ENCODE assay signal across 10 cellular contexts in the genomic region with DNA sequence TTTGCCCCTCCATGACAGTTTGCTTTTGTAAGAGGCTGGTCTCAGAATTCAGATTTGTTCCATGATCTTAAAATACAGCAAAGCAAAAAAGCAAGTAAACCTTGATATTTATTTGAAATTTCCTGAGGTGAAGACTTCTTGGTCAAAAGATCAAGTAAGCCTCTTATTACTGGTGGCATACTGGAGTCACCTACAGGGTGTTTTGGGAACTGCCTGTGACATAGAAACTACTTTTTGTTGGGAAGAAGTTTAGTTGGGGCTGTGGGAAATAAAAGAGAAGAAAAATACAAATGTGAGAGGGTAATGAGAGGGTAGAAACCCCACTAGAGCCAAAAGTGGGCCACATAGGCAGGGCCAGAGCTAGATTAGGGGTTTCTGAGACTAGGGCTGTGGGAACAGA.
A peak's percentile ranks its signal among the peaks of the same experiment; 100 is the strongest.
DNase-seq lines count a peak whose midpoint lies in the region; ATAC-seq and TF ChIP-seq lines count a peak whose summit lies in the region.
"Had no signal": no experiment of that assay in that cellular context is flagged by ENCODE, and none has a peak within 500 bp of the region (broad histone marks: within the 10 kb centered on the region; RNA-seq: fewer than 3 reads in every experiment).

No MANE protein-coding gene starts in this region.

- no peak for ATAC-seq in stimulated activated effector memory CD8-positive, alpha-beta T cell treated with anti-CD3 and anti-CD28 coated beads, Interleukin-12 subunit alpha, Interleukin-12 subunit beta, amount 100 ng/mL, for 72 hours
- ATAC-seq: stimulated activated naive B cell treated with anti-CD40 and anti-IgM and Interleukin-4, amounts not matched to agents 10 μg/mL and 1 μg/mL and 100 μg/mL, for 72 hours had no signal

- H3K27ac ChIP-seq in OCI-LY7 (ENCODE audit: low read depth, low read length, poor library complexity, severe bottlenecking), result no peak overlapping the region
- no peak overlapping the region for H3K27ac ChIP-seq in tibial nerve
- H3K27ac ChIP-seq in osteoblast (ENCODE audit: low read depth, low read length), result no peak overlapping the region

- TF ChIP-seq EP300 in tibial nerve (IDR thresholded peaks at IDR 0.05), result no peak

- H3K27ac Mint-ChIP-seq in stimulated activated effector memory CD8-positive, alpha-beta T cell treated with anti-CD3 and anti-CD28 coated beads, Interleukin-12 subunit alpha, Interleukin-12 subunit beta, amount 100 ng/mL, for 72 hours, result no peak overlapping the region
- H3K27ac Mint-ChIP-seq: stimulated activated naive B cell treated with anti-CD40 and anti-IgM and Interleukin-4, amounts not matched to agents 10 μg/mL and 1 μg/mL and 100 μg/mL, for 72 hours had no signal

- H3K4me3 Mint-ChIP-seq in stimulated activated effector memory CD8-positive, alpha-beta T cell treated with anti-CD3 and anti-CD28 coated beads, Interleukin-12 subunit alpha, Interleukin-12 subunit beta, amount 100 ng/mL, for 72 hours, result no peak overlapping the region
- H3K4me3 Mint-ChIP-seq: stimulated activated naive B cell treated with anti-CD40 and anti-IgM and Interleukin-4, amounts not matched to agents 10 μg/mL and 1 μg/mL and 100 μg/mL, for 72 hours had no signal

- POLR2A ChIA-PET in OCI-LY7 (lab: Charles Lee), result interaction anchor here (0.5 kb wide), 1 partner anchor 345 kb away, joined by 3 read pairs; no protein-coding TSS in a partner anchor

- intact Hi-C loops in OCI-LY7 (cut with micrococcal nuclease; ENCODE audit: unreplicated experiment), result no loop called here

- BruUV-seq in OCI-LY7 (replicated peaks; lab: Mats Ljungman, UMichigan), result no TSS peak

- peak; percentile 8 for DNase-seq in activated CD4-positive, alpha-beta T cell treated with anti-CD3 and anti-CD28 coated beads for 48 hours
- no peak for DNase-seq in activated CD4-positive, alpha-beta T cell treated with anti-CD3 and anti-CD28 coated beads, Interleukin-2, amount 50 U/mL, for 4 hours
- no peak for DNase-seq in OCI-LY7 (ENCODE audit: low spot score)
- peak; percentile 5 for DNase-seq in germinal center (ENCODE audit: low spot score)
- no peak for DNase-seq in tibial nerve (ENCODE audit: low spot score in 2 of 2)
- DNase-seq in stimulated activated effector memory CD8-positive, alpha-beta T cell treated with anti-CD3 and anti-CD28 coated beads, Interleukin-12 subunit alpha, Interleukin-12 subunit beta, amount 100 ng/mL, for 72 hours (ENCODE audit: low spot score in 2 of 2), result no peak
- DNase-seq in stimulated activated naive CD4-positive, alpha-beta T cell treated with Interleukin-2 at 50 U/mL for 16 hours (lab: John Stamatoyannopoulos, UW), result no peak
- no peak for DNase-seq in osteoblast (ENCODE audit: insufficient read length, low spot score, missing footprints)
- DNase-seq: NCI-H2029 treated with DMSO at 0.1 percent for 48 hours; stimulated activated naive B cell treated with anti-CD40 and anti-IgM and Interleukin-4, amounts not matched to agents 10 μg/mL and 1 μg/mL and 100 μg/mL, for 72 hours had no signal

- H3K9me3 Mint-ChIP-seq in stimulated activated effector memory CD8-positive, alpha-beta T cell treated with anti-CD3 and anti-CD28 coated beads, Interleukin-12 subunit alpha, Interleukin-12 subunit beta, amount 100 ng/mL, for 72 hours, result no peaks in the 10 kb centered on the region
- H3K9me3 Mint-ChIP-seq: stimulated activated naive B cell treated with anti-CD40 and anti-IgM and Interleukin-4, amounts not matched to agents 10 μg/mL and 1 μg/mL and 100 μg/mL, for 72 hours had no signal

- H3K36me3 ChIP-seq in OCI-LY7 (ENCODE audit: insufficient read depth, low read length) (no peaks in the 10 kb centered on the region), tibial nerve (no peaks in the 10 kb centered on the region), osteoblast (ENCODE audit: insufficient read depth, low read length) (no peaks in the 10 kb centered on the region)

- no peaks in the 10 kb centered on the region for H3K9me2 ChIP-seq in OCI-LY7 (ENCODE audit: insufficient read depth, low read length)

- no peaks in the 10 kb centered on the region for H3K36me3 Mint-ChIP-seq in stimulated activated effector memory CD8-positive, alpha-beta T cell treated with anti-CD3 and anti-CD28 coated beads, Interleukin-12 subunit alpha, Interleukin-12 subunit beta, amount 100 ng/mL, for 72 hours
- H3K36me3 Mint-ChIP-seq: stimulated activated naive B cell treated with anti-CD40 and anti-IgM and Interleukin-4, amounts not matched to agents 10 μg/mL and 1 μg/mL and 100 μg/mL, for 72 hours had no signal

- TF ChIP-seq POLR2A in tibial nerve (IDR thresholded peaks at IDR 0.05), result no peak

- no peaks in the 10 kb centered on the region for H4K20me1 ChIP-seq in OCI-LY7 (ENCODE audit: insufficient read depth, low read length)
- no peaks in the 10 kb centered on the region for H4K20me1 ChIP-seq in osteoblast (ENCODE audit: insufficient read depth, low read length)

- H3K27me3 ChIP-seq in tibial nerve (no peaks in the 10 kb centered on the region), osteoblast (ENCODE audit: insufficient read depth, low read length) (no peaks in the 10 kb centered on the region)

- H3K4me3 ChIP-seq in OCI-LY7 (ENCODE audit: low read depth, low read length, poor library complexity, severe bottlenecking) (no peak overlapping the region), tibial nerve (no peak overlapping the region), osteoblast (ENCODE audit: insufficient read depth, low read length) (no peak overlapping the region)

- no peaks in the 10 kb centered on the region for H3K4me1 ChIP-seq in OCI-LY7 (ENCODE audit: insufficient read depth, low read length, poor library complexity, severe bottlenecking)
- H3K4me1 ChIP-seq in tibial nerve, result no peaks in the 10 kb centered on the region
- no peaks in the 10 kb centered on the region for H3K4me1 ChIP-seq in osteoblast (ENCODE audit: insufficient read depth, low read length)

- H2AFZ ChIP-seq in OCI-LY7 (ENCODE audit: low read length), result no peak overlapping the region
- no peak overlapping the region for H2AFZ ChIP-seq in osteoblast (ENCODE audit: low read length)

- CTCF ChIA-PET in OCI-LY7 (lab: Charles Lee; ENCODE audit: unreplicated experiment), result no interaction called here

- no peaks in the 10 kb centered on the region for H3K79me2 ChIP-seq in OCI-LY7 (ENCODE audit: insufficient read depth, low read depth, low read length)
- H3K79me2 ChIP-seq in osteoblast (ENCODE audit: insufficient read depth, low read length), result no peaks in the 10 kb centered on the region

- no peaks in the 10 kb centered on the region for H3K4me1 Mint-ChIP-seq in stimulated activated effector memory CD8-positive, alpha-beta T cell treated with anti-CD3 and anti-CD28 coated beads, Interleukin-12 subunit alpha, Interleukin-12 subunit beta, amount 100 ng/mL, for 72 hours
- H3K4me1 Mint-ChIP-seq: stimulated activated naive B cell treated with anti-CD40 and anti-IgM and Interleukin-4, amounts not matched to agents 10 μg/mL and 1 μg/mL and 100 μg/mL, for 72 hours had no signal

- no peak overlapping the region for H3K4me2 ChIP-seq in OCI-LY7 (ENCODE audit: low read length)
- no peak overlapping the region for H3K4me2 ChIP-seq in osteoblast (ENCODE audit: insufficient read depth, low read length)

- TF ChIP-seq CTCF in OCI-LY7 (conservative IDR thresholded peaks at IDR 0.05; ENCODE audit: low read length) (peak; percentile 59), tibial nerve (IDR thresholded peaks at IDR 0.05) (peak; percentile 9 to 39 (median 32)), osteoblast (IDR thresholded peaks at IDR 0.05; ENCODE audit: extremely low read depth, low read depth, low read length) (no peak)

- no peaks in the 10 kb centered on the region for H3K9me3 ChIP-seq in OCI-LY7 (ENCODE audit: low read length)
- no peaks in the 10 kb centered on the region for H3K9me3 ChIP-seq in tibial nerve
- H3K9me3 ChIP-seq in osteoblast (ENCODE audit: low read depth, low read length), result no peaks in the 10 kb centered on the region

Comparison
In these comparisons a context has a peak if more than half of its experiments do, and no peak if none do; other contexts are left out.
1. DNase-seq: peak in activated CD4-positive, alpha-beta T cell treated with anti-CD3 and anti-CD28 coated beads for 48 hours (single experiment) and germinal center (single experiment); none in activated CD4-positive, alpha-beta T cell treated with anti-CD3 and anti-CD28 coated beads, Interleukin-2, amount 50 U/mL, for 4 hours (0 of 2), OCI-LY7 (single experiment), tibial nerve (0 of 2), stimulated activated effector memory CD8-positive, alpha-beta T cell treated with anti-CD3 and anti-CD28 coated beads, Interleukin-12 subunit alpha, Interleukin-12 subunit beta, amount 100 ng/mL, for 72 hours (0 of 2), stimulated activated naive CD4-positive, alpha-beta T cell treated with Interleukin-2 at 50 U/mL for 16 hours (single experiment) and osteoblast (single experiment).